36 cellular contexts compared by ENCODE assay signal in the genomic region with DNA sequence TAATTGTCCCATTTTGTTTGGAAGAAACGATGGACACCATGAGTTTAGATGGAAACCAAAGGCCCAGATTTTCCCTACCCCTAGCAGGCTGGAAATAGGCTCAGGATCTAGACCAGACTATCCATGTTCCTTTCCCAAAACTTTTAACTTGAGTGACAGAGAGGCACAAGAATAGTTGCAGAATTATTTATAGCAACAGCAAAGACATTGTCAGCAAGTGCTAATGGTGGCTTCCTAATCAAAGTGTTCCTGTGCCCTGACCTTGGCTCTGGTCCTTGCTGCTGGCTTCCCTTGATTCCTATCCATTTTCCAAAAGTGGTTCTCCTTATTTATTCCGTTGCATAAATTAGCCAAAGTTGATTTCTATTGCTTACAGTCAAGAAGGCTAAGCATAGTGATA.
"Had no signal": no experiment of that assay in that cellular context is flagged by ENCODE, and none has a peak within 500 bp of the region (broad histone marks: within the 10 kb centered on the region; RNA-seq: fewer than 3 reads in every experiment).

No MANE protein-coding gene starts in this region.

- DNase-seq: activated B cell treated with CpG ODN at 0.5 μM for 24 hours; activated CD4-positive, alpha-beta memory T cell treated with anti-CD3 and anti-CD28 coated beads for 36 hours; activated CD4-positive, alpha-beta T cell treated with anti-CD3 and anti-CD28 coated beads for 4 hours; activated CD4-positive, alpha-beta T cell treated with anti-CD3 and anti-CD28 coated beads, Interleukin-2, amount 10 ng/mL, durations not matched to agents 24 days and 14 days; activated CD4-positive, alpha-beta T cell treated with anti-CD3 and anti-CD28 coated beads, Interleukin-2, amount 50 U/mL, for 1 hour; activated CD4-positive, alpha-beta T cell treated with anti-CD3 and anti-CD28 coated beads, Interleukin-2, amount 50 U/mL, for 4 hours; activated CD4-positive, CD25-positive, alpha-beta regulatory T cell treated with anti-CD3 and anti-CD28 coated beads, Interleukin-2, amount 50 U/mL, for 72 hours; activated CD8-positive, alpha-beta memory T cell treated with anti-CD3 and anti-CD28 coated beads, Interleukin-2, amount 50 U/mL, for 4 hours; activated CD8-positive, alpha-beta T cell treated with anti-CD3 and anti-CD28 coated beads for 36 hours; activated effector memory CD4-positive, alpha-beta T cell treated with anti-CD3 and anti-CD28 coated beads, Interleukin-2, amount 50 U/mL, for 16 hours; activated gamma-delta T cell treated with Interleukin-2 at 50 U/mL for 16 hours; activated naive CD4-positive, alpha-beta T cell; activated naive CD4-positive, alpha-beta T cell treated with anti-CD3 and anti-CD28 coated beads for 36 hours; activated naive CD4-positive, alpha-beta T cell treated with anti-CD3 and anti-CD28 coated beads, Interleukin-2, amount 50 U/mL, for 16 hours; activated naive CD8-positive, alpha-beta T cell treated with anti-CD3 and anti-CD28 coated beads for 36 hours; activated T-cell treated with anti-CD3 and anti-CD28 coated beads for 4 hours; activated T-cell treated with anti-CD3 and anti-CD28 coated beads, Interleukin-2, amount 50 U/mL, for 1 hour; activated T-cell treated with anti-CD3 and anti-CD28 coated beads, Interleukin-2, amount 50 U/mL, for 4 hours; activated T-cell treated with anti-CD3 and anti-CD28 coated beads, Interleukin-2, amount 50 U/mL, for 72 hours; adrenal gland; amniotic stem cell; aorta; body of pancreas; brain microvascular endothelial cell; caudate nucleus; T-helper 1 cell; T-helper 2 cell; T-helper 9 cell had no signal

- ATAC-seq: activated CD8-positive, alpha-beta T cell treated with anti-CD3 and anti-CD28 coated beads for 36 hours; activated naive CD4-positive, alpha-beta T cell treated with anti-CD3 and anti-CD28 coated beads, Interleukin-2, amount 50 U/mL, for 72 hours; activated T-cell treated with anti-CD3 and anti-CD28 coated beads, Interleukin-2, amount 50 U/mL, for 4 hours; activated T-cell treated with anti-CD3 and anti-CD28 coated beads, Interleukin-2, amount 50 U/mL, for 72 hours; activated T-helper 17 cell treated with anti-CD3 and anti-CD28 coated beads, Interleukin-2, amount 50 U/mL, for 72 hours; body of pancreas had no signal

- H3K27me3 ChIP-seq: adrenal gland, body of pancreas, brain microvascular endothelial cell, breast epithelium had no signal

- H3K36me3 ChIP-seq: adrenal gland, brain microvascular endothelial cell, breast epithelium had no signal

- H3K27ac ChIP-seq: adrenal gland, body of pancreas, brain microvascular endothelial cell, breast epithelium, VCaP had no signal

- H3K27ac Mint-ChIP-seq: activated B cell treated with CpG ODN at 0.5 μM for 24 hours; activated CD4-positive, alpha-beta memory T cell treated with anti-CD3 and anti-CD28 coated beads for 36 hours; activated CD4-positive, alpha-beta T cell treated with anti-CD3 and anti-CD28 coated beads, Interleukin-2, amount 10 ng/mL, durations not matched to agents 24 days and 14 days; activated CD8-positive, alpha-beta T cell treated with anti-CD3 and anti-CD28 coated beads for 36 hours; activated naive CD4-positive, alpha-beta T cell treated with anti-CD3 and anti-CD28 coated beads for 36 hours; activated naive CD4-positive, alpha-beta T cell treated with anti-CD3 and anti-CD28 coated beads, Interleukin-2, amount 50 U/mL, for 72 hours; activated naive CD8-positive, alpha-beta T cell treated with anti-CD3 and anti-CD28 coated beads for 36 hours; activated T-cell treated with anti-CD3 and anti-CD28 coated beads, Interleukin-2, amount 50 U/mL, for 72 hours; activated T-helper 1 cell treated with anti-CD3 and anti-CD28 coated beads, Interleukin-12 subunit alpha, Interleukin-12 subunit beta, Interleukin-2, Interleukin-4 antibody, amounts not matched to agents 30 ng/mL and 10 ng/mL and 1 ng/mL, durations not matched to agents 14 hours and 24 hours and 36 hours; activated T-helper 17 cell treated with anti-CD3 and anti-CD28 coated beads, Interleukin-2, amount 50 U/mL, for 72 hours; T-helper 1 cell treated with Interleukin-12 subunit alpha and Interleukin-12 subunit beta and Interleukin-4 antibody, amounts not matched to agents 30 μg/mL and 1 μg/mL, for 36 hours; T-helper 2 cell treated with Interferon-gamma antibody and Interleukin-4, amounts not matched to agents 5 μg/mL and 100 μg/mL, for 36 hours had no signal

- H3K27me3 Mint-ChIP-seq: activated B cell treated with CpG ODN at 0.5 μM for 24 hours; activated CD4-positive, alpha-beta memory T cell treated with anti-CD3 and anti-CD28 coated beads for 36 hours; activated CD4-positive, alpha-beta T cell treated with anti-CD3 and anti-CD28 coated beads, Interleukin-2, amount 10 ng/mL, durations not matched to agents 24 days and 14 days; activated CD8-positive, alpha-beta T cell treated with anti-CD3 and anti-CD28 coated beads for 36 hours; activated naive CD8-positive, alpha-beta T cell treated with anti-CD3 and anti-CD28 coated beads for 36 hours; activated T-helper 17 cell treated with anti-CD3 and anti-CD28 coated beads, Interleukin-2, amount 50 U/mL, for 72 hours; central memory CD8-positive, alpha-beta T cell had no signal

- H3K4me1 ChIP-seq: adrenal gland, body of pancreas, breast epithelium had no signal

- H3K36me3 Mint-ChIP-seq: activated naive CD4-positive, alpha-beta T cell treated with anti-CD3 and anti-CD28 coated beads, Interleukin-2, amount 50 U/mL, for 72 hours had no signal

- H3K4me3 Mint-ChIP-seq: activated B cell treated with CpG ODN at 0.5 μM for 24 hours; activated CD4-positive, alpha-beta memory T cell treated with anti-CD3 and anti-CD28 coated beads for 36 hours; activated CD4-positive, alpha-beta T cell treated with anti-CD3 and anti-CD28 coated beads, Interleukin-2, amount 10 ng/mL, durations not matched to agents 24 days and 14 days; activated CD8-positive, alpha-beta T cell treated with anti-CD3 and anti-CD28 coated beads for 36 hours; activated naive CD4-positive, alpha-beta T cell treated with anti-CD3 and anti-CD28 coated beads for 36 hours; activated naive CD8-positive, alpha-beta T cell treated with anti-CD3 and anti-CD28 coated beads for 36 hours; activated T-cell treated with anti-CD3 and anti-CD28 coated beads, Interleukin-2, amount 50 U/mL, for 4 hours; activated T-cell treated with anti-CD3 and anti-CD28 coated beads, Interleukin-2, amount 50 U/mL, for 72 hours; activated T-helper 1 cell treated with anti-CD3 and anti-CD28 coated beads, Interleukin-12 subunit alpha, Interleukin-12 subunit beta, Interleukin-2, Interleukin-4 antibody, amounts not matched to agents 30 ng/mL and 10 ng/mL and 1 ng/mL, durations not matched to agents 14 hours and 24 hours and 36 hours; activated T-helper 17 cell treated with anti-CD3 and anti-CD28 coated beads, Interleukin-2, amount 50 U/mL, for 72 hours; central memory CD8-positive, alpha-beta T cell; T-helper 1 cell treated with Interleukin-12 subunit alpha and Interleukin-12 subunit beta and Interleukin-4 antibody, amounts not matched to agents 30 μg/mL and 1 μg/mL, for 36 hours; T-helper 2 cell treated with Interferon-gamma antibody and Interleukin-4, amounts not matched to agents 5 μg/mL and 100 μg/mL, for 36 hours had no signal

- H3K9me3 Mint-ChIP-seq: activated B cell treated with CpG ODN at 0.5 μM for 24 hours; activated CD4-positive, alpha-beta memory T cell treated with anti-CD3 and anti-CD28 coated beads for 36 hours; activated CD4-positive, alpha-beta T cell treated with anti-CD3 and anti-CD28 coated beads, Interleukin-2, amount 10 ng/mL, durations not matched to agents 24 days and 14 days; activated CD8-positive, alpha-beta T cell treated with anti-CD3 and anti-CD28 coated beads for 36 hours; activated naive CD4-positive, alpha-beta T cell treated with anti-CD3 and anti-CD28 coated beads for 36 hours; activated naive CD4-positive, alpha-beta T cell treated with anti-CD3 and anti-CD28 coated beads, Interleukin-2, amount 50 U/mL, for 72 hours; activated naive CD8-positive, alpha-beta T cell treated with anti-CD3 and anti-CD28 coated beads for 36 hours; activated T-cell treated with anti-CD3 and anti-CD28 coated beads, Interleukin-2, amount 50 U/mL, for 4 hours; activated T-cell treated with anti-CD3 and anti-CD28 coated beads, Interleukin-2, amount 50 U/mL, for 72 hours; activated T-helper 1 cell treated with anti-CD3 and anti-CD28 coated beads, Interleukin-12 subunit alpha, Interleukin-12 subunit beta, Interleukin-2, Interleukin-4 antibody, amounts not matched to agents 30 ng/mL and 10 ng/mL and 1 ng/mL, durations not matched to agents 14 hours and 24 hours and 36 hours; activated T-helper 17 cell treated with anti-CD3 and anti-CD28 coated beads, Interleukin-2, amount 50 U/mL, for 72 hours; central memory CD8-positive, alpha-beta T cell; T-helper 1 cell treated with Interleukin-12 subunit alpha and Interleukin-12 subunit beta and Interleukin-4 antibody, amounts not matched to agents 30 μg/mL and 1 μg/mL, for 36 hours; T-helper 2 cell treated with Interferon-gamma antibody and Interleukin-4, amounts not matched to agents 5 μg/mL and 100 μg/mL, for 36 hours had no signal

- H3K4me3 ChIP-seq: adrenal gland, body of pancreas, breast epithelium had no signal

- H3K9me3 ChIP-seq: adrenal gland, body of pancreas, breast epithelium had no signal
